6 cellular contexts compared by ENCODE assay signal in the genomic region with DNA sequence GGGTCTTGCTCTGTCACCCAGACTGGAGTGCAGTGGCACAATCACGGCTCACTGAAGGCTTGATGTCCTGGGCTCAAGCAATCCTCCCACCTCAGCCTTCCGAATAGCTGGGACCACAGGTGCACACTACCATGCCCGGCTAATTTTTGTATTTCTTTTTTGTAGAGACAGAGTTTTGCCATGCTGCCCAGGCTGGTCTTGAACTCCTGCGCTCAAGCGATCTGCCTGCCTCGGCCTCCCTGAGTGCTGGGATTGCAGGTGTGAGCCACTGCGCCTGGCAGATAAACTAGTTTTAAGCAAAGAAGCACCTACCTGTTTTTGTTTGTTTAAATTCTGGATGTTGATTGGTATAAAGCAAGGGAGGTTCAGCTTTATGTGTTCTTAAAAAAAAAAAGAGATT.
"Had no signal": no experiment of that assay in that cellular context is flagged by ENCODE, and none has a peak within 500 bp of the region (broad histone marks: within the 10 kb centered on the region; RNA-seq: fewer than 3 reads in every experiment).

No MANE protein-coding gene starts in this region.

- ATAC-seq: HepG2, K562 had no signal

- H3K4me3 ChIP-seq: K562 had no signal

- FAIRE-seq: HepG2, HTR-8/SVneo, K562 had no signal

- DNase-seq: IMR-90, KBM-7 had no signal

- H3K27ac ChIP-seq: HL-60 had no signal
